ENCODE assay signal across 1 cellular context in the genomic region with DNA sequence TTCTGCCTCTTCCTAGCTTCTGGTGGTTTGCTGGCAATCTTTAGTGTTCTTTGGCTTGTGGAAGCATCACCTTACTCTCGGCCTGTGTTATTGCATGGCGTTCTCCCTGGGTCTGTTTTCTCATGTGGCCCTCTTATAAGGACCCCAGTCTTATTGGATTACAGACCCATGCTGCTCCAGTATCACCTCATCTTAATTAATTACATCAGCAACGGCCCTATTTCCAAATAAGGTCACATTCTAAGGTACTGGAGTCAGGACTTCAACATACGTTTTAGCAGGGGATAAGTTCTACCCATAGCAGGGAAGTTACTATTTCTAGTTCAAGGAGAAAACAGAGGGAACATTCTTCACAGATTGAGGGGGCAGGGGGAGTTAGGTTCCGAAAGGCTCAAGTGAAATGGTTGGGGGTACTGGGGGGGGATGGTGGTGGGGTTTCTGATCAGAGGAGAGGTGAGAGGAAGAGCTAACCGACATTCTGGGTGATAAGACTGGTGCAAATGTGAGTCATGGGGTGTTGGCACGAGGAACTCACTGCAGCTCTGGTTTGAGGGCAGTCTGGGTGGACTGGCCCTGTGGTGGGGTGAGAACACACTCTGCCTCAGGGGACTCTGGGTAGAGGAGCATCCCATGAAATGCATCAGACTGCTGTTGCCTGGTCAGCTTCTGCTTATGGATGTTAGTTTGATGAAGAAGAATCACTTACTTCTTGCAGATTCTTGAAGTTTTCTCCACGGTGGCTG.
TF ChIP-seq lines count a peak whose summit lies in the region.

No MANE protein-coding gene starts in this region.

TF ChIP-seq in K562, 482 proteins besides CTCF, POLR2A, EP300 and RAD21 (continued from another document):
- TF ChIP-seq MGA (IDR thresholded peaks at IDR 0.05) (peak; percentile 49), ZNF639 (CRISPR knock-in tag; conservative IDR thresholded peaks at IDR 0.05 in 1 of 2, IDR thresholded peaks at IDR 0.05 in 1 of 2) (0 out of 4 replicates have a peak, but pooled peaks of 1 of the 2 experiments have one; percentile 24), ZNF766 (CRISPR knock-in tag; conservative IDR thresholded peaks at IDR 0.05) (0 out of 2 replicates have a peak, but pooled peaks have one; percentile 21), PPARD (CRISPR knock-in tag; IDR thresholded peaks at IDR 0.05) (no peak), SRF (CRISPR knock-in tag; IDR thresholded peaks at IDR 0.05) (peak in 1 of 2 experiments; percentile 56; a peak in 1 of 4 replicates), PTRF (tag; IDR thresholded peaks at IDR 0.05) (peak; percentile 25; the same call in 1 of the 2 replicates)
- TF ChIP-seq, protein P1, sequence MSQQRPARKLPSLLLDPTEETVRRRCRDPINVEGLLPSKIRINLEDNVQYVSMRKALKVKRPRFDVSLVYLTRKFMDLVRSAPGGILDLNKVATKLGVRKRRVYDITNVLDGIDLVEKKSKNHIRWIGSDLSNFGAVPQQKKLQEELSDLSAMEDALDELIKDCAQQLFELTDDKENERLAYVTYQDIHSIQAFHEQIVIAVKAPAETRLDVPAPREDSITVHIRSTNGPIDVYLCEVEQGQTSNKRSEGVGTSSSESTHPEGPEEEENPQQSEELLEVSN (IDR thresholded peaks at IDR 0.05; ENCODE audit: borderline replicate concordance in 1 of 2, extremely low read depth in 1 of 2, insufficient read depth in 1 of 2, insufficient read length in 1 of 2, low read depth in 1 of 2, low read length in 1 of 2, poor library complexity in 1 of 2, severe bottlenecking in 1 of 2): peak in 1 of 2 experiments; percentile 16
